Comparison of ENCODE assay signal across 26 cellular contexts in the genomic region with DNA sequence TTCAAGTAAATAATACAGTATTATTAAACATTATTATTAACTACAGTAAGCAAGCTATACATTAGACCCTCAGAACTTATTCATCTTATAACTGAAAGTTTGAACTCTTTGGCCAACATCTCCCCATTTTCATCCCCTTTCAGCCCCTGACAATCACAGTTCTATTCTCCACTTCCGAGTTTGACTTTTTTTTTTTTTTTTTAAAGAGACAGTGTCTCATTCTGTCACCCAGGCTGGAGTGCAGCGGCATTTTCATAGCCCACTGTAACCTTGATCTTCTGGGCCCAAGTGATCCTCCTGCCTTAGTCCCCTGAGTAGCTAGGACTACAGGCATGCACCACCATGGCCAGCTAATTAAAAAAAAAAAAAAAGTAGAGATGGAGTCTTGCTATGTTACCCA.
"Had no signal": no experiment of that assay in that cellular context is flagged by ENCODE, and none has a peak within 500 bp of the region (broad histone marks: within the 10 kb centered on the region; RNA-seq: fewer than 3 reads in every experiment).

No MANE protein-coding gene starts in this region.

- H3K9me3 ChIP-seq: neutrophil, pancreas, psoas muscle, suprapubic skin, testis, tibial artery, transverse colon, upper lobe of right lung, uterus had no signal

- DNase-seq: naive thymus-derived CD4-positive, alpha-beta T cell; natural killer cell; nucleus accumbens; pancreas; psoas muscle; right cardiac atrium; spleen; stimulated activated CD4-positive, alpha-beta T cell treated with anti-CD3 and anti-CD28 coated beads, Interleukin-12 subunit alpha, Interleukin-12 subunit beta, amount 100 ng/mL, for 4 hours; stimulated activated CD4-positive, alpha-beta T cell treated with anti-CD3 and anti-CD28 coated beads, Interleukin-1b, Interleukin-23, amount 100 ng/mL, for 48 hours; stimulated activated CD4-positive, alpha-beta T cell treated with anti-CD3 and anti-CD28 coated beads, Interleukin-4, amount 100 ng/mL, for 1 hour; stimulated activated CD4-positive, alpha-beta T cell treated with anti-CD3 and anti-CD28 coated beads, Interleukin-4, amount 100 ng/mL, for 4 hours; stimulated activated CD8-positive, alpha-beta memory T cell treated with anti-CD3 and anti-CD28 coated beads, Interleukin-4, amount 100 ng/mL, for 48 hours; stimulated activated naive CD4-positive, alpha-beta T cell; stimulated activated naive CD8-positive, alpha-beta T cell treated with anti-CD3 and anti-CD28 coated beads, Interleukin-15, amount 100 ng/mL, for 72 hours; stimulated activated naive CD8-positive, alpha-beta T cell treated with anti-CD3 and anti-CD28 coated beads, Interleukin-15, Interleukin-2, amounts not matched to agents 100 U/mL and 50 U/mL, for 24 hours; substantia nigra; testis; tibial artery; transverse colon; upper lobe of right lung; uterus had no signal

- H3K4me1 ChIP-seq: pancreas, spleen, suprapubic skin, testis, tibial artery, transverse colon, upper lobe of right lung, uterus had no signal

- H3K27me3 ChIP-seq: neural progenitor cell, neutrophil, pancreas, spleen, suprapubic skin, testis, tibial artery, transverse colon, upper lobe of right lung, uterus had no signal

- H3K4me3 ChIP-seq: neural progenitor cell, pancreas, psoas muscle, skin epidermis, smooth muscle cell, spleen, suprapubic skin, testis, tibial artery, transverse colon, upper lobe of right lung, uterus had no signal

- H2AFZ ChIP-seq: neural progenitor cell had no signal

- H3K4me2 ChIP-seq: neural progenitor cell, smooth muscle cell had no signal

- H3K9ac ChIP-seq: neural progenitor cell had no signal

- H3K36me3 ChIP-seq: neural progenitor cell, neutrophil, pancreas, spleen, suprapubic skin, tibial artery, transverse colon, upper lobe of right lung, uterus had no signal

- H3K27ac ChIP-seq: neural progenitor cell, neutrophil, pancreas, psoas muscle, skin epidermis, spleen, suprapubic skin, testis, tibial artery, transverse colon, upper lobe of right lung, uterus had no signal
